1 cellular context compared by ENCODE assay signal in genomic region chr9:34989056-34989945, GRCh38.
TF ChIP-seq lines count a peak whose summit lies in the region.

TSS of gene DNAJB5 (plus strand) at chr9:34989745. CDS start at chr9:34990631, 886 bp downstream.

TF ChIP-seq in HEK293, 187 proteins besides CTCF, POLR2A, EP300 and RAD21 (continued from another document):
- peak; percentile 73 for TF ChIP-seq PATZ1 (tag by site-specific recombination; IDR thresholded peaks at IDR 0.05)
- no peak for TF ChIP-seq ZNF514 (tag by site-specific recombination; IDR thresholded peaks at IDR 0.05)
- TF ChIP-seq ZNF341 (tag by site-specific recombination; IDR thresholded peaks at IDR 0.05; ENCODE audit: low read depth), result peak; percentile 69
- TF ChIP-seq ZFP41 (tag by site-specific recombination; IDR thresholded peaks at IDR 0.05; ENCODE audit: borderline replicate concordance), result no peak
- TF ChIP-seq KLF1 (tag by site-specific recombination; IDR thresholded peaks at IDR 0.05), result peak; percentile 48; the same call in 1 of the 2 replicates
- peak; percentile 69; the same call in 1 of the 2 replicates for TF ChIP-seq ZSCAN30 (tag by site-specific recombination; IDR thresholded peaks at IDR 0.05)
- peak; percentile 95 for TF ChIP-seq KLF8 (tag by site-specific recombination; IDR thresholded peaks at IDR 0.05)
- no peak for TF ChIP-seq SCRT1 (tag by site-specific recombination; IDR thresholded peaks at IDR 0.05; ENCODE audit: borderline replicate concordance)
- peak; percentile 27; the same call in 1 of the 2 replicates for TF ChIP-seq GLIS1 (tag by site-specific recombination; IDR thresholded peaks at IDR 0.05)
- peak; percentile 93 for TF ChIP-seq SP3 (tag by site-specific recombination; IDR thresholded peaks at IDR 0.05)
- peak; percentile 84 for TF ChIP-seq KLF10 (tag by site-specific recombination; IDR thresholded peaks at IDR 0.05)
- 0 out of 2 replicates have a peak, but pooled peaks have one; percentile 27 for TF ChIP-seq ZNF391 (tag by site-specific recombination; IDR thresholded peaks at IDR 0.05; ENCODE audit: borderline replicate concordance, low read depth)
- TF ChIP-seq ZNF274 (IDR thresholded peaks at IDR 0.05; ENCODE audit: low read length), result no peak
- TF ChIP-seq ZNF274 (tag by site-specific recombination; IDR thresholded peaks at IDR 0.05; ENCODE audit: borderline replicate concordance), result no peak
- TF ChIP-seq, protein P1, sequence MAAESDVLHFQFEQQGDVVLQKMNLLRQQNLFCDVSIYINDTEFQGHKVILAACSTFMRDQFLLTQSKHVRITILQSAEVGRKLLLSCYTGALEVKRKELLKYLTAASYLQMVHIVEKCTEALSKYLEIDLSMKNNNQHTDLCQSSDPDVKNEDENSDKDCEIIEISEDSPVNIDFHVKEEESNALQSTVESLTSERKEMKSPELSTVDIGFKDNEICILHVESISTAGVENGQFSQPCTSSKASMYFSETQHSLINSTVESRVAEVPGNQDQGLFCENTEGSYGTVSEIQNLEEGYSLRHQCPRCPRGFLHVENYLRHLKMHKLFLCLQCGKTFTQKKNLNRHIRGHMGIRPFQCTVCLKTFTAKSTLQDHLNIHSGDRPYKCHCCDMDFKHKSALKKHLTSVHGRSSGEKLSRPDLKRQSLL (tag by site-specific recombination; IDR thresholded peaks at IDR 0.05), result peak; percentile 34; the same call in 1 of the 2 replicates
- TF ChIP-seq KLF16 (tag by site-specific recombination; IDR thresholded peaks at IDR 0.05), result peak; percentile 54; the same call in 1 of the 2 replicates
- TF ChIP-seq ZXDB (tag by site-specific recombination; IDR thresholded peaks at IDR 0.05), result peak; percentile 83
- peak; percentile 24 for TF ChIP-seq SP7 (tag by site-specific recombination; IDR thresholded peaks at IDR 0.05)
- no peak for TF ChIP-seq ZBTB17 (tag by site-specific recombination; IDR thresholded peaks at IDR 0.05)
- TF ChIP-seq ZNF600 (tag by site-specific recombination; IDR thresholded peaks at IDR 0.05), result 0 out of 2 replicates have a peak, but pooled peaks have one; percentile 13
- TF ChIP-seq ZNF501 (tag by site-specific recombination; IDR thresholded peaks at IDR 0.05), result no peak; the same call in 1 of the 2 replicates
- TF ChIP-seq ZBTB20 (tag by site-specific recombination; IDR thresholded peaks at IDR 0.05), result peak; percentile 96
- TF ChIP-seq ZNF2 (tag by site-specific recombination; IDR thresholded peaks at IDR 0.05), result no peak
- peak; percentile 99 for TF ChIP-seq SP2 (tag by site-specific recombination; IDR thresholded peaks at IDR 0.05)
- peak; percentile 73 for TF ChIP-seq ZFHX2 (tag by site-specific recombination; conservative IDR thresholded peaks at IDR 0.05)
